In genomic region chr1:35717911-35718476, GRCh38 we compare ENCODE assay signal across 8 cellular contexts. TPM values are rescaled to one million over a fixed set of nuclear protein-coding genes. Genes with fewer than 3 reads are reported as not detected.
DNase-seq lines count a peak whose midpoint lies in the region; ATAC-seq and TF ChIP-seq lines count a peak whose summit lies in the region.

No MANE protein-coding gene starts in this region.

- H3K27ac ChIP-seq in thyroid gland, result peak overlapping the region in 2 of 3 donors; percentile 47 to 66

- TF ChIP-seq POLR2A in thyroid gland (IDR thresholded peaks at IDR 0.05), result peak in 1 of 2 donors; percentile 15

- ATAC-seq in HG03097 (IDR thresholded peaks at IDR 0.05; ENCODE audit: low FRiP score, unreplicated experiment), result no peak

- H3K4me1 Mint-ChIP-seq in mesothelial cell of epicardium, result peaks cover 19% of the 10 kb centered on the region

- POLR2A ChIA-PET in BJ (lab: Charles Lee), result interaction anchor here (0.5 kb wide), 1 partner anchor 101 kb away, joined by 5 read pairs; no protein-coding TSS in a partner anchor

- DNase-seq in BJ (ENCODE audit: low read depth), result no peak
- peak; percentile 50 for DNase-seq in HCEC 1CT
- peak; percentile 58 for DNase-seq in SKM-1 treated with dmso at 0.1 percent for 144 hours (lab: John Stamatoyannopoulos, UW; ENCODE audit: unreplicated experiment)
- no peak for DNase-seq in mesothelial cell of epicardium (ENCODE audit: low spot score in 2 of 2, unreplicated experiment in 2 of 2)
- peak; percentile 49 to 51 for DNase-seq in thyroid gland
- no peak for DNase-seq in NCI-H524 treated with DMSO at 0.1 percent for 48 hours (lab: John Stamatoyannopoulos, UW)

- H3K4me1 ChIP-seq in endocrine pancreas (ENCODE audit: control insufficient read depth, insufficient read depth, low read length) (no peaks in the 10 kb centered on the region), thyroid gland (peaks cover 11 to 14% of the 10 kb centered on the region in 2 donors)

- H3K9me3 ChIP-seq in endocrine pancreas (ENCODE audit: control insufficient read depth, low read length) (no peaks in the 10 kb centered on the region), thyroid gland (no peaks in the 10 kb centered on the region)

- no peaks in the 10 kb centered on the region for H3K9me3 Mint-ChIP-seq in mesothelial cell of epicardium

- peak overlapping the region; percentile 90 for H3K9ac ChIP-seq in endocrine pancreas (ENCODE audit: control insufficient read depth, insufficient read depth, low read length)

- peak overlapping the region; percentile 69 for H3K4me3 Mint-ChIP-seq in mesothelial cell of epicardium

- H3K36me3 Mint-ChIP-seq in mesothelial cell of epicardium, result peaks cover 1% of the 10 kb centered on the region

- CTCF ChIA-PET in BJ (lab: Yijun Ruan, JAX), result interaction anchor here (0.5 to 7.6 kb wide), 8 partner anchors 9 to 621 kb away, joined by 3 to 75 read pairs (median 3); partner anchors contain the start of gene TFAP2E

- H3K36me3 ChIP-seq in BJ (ENCODE audit: control insufficient read depth, insufficient read depth, low read length) (peaks cover 7% of the 10 kb centered on the region), endocrine pancreas (ENCODE audit: control insufficient read depth, insufficient read depth, low read length) (no peaks in the 10 kb centered on the region), thyroid gland (no peaks in the 10 kb centered on the region)

- H3K27me3 Mint-ChIP-seq in mesothelial cell of epicardium (ENCODE audit: low read depth), result no peaks in the 10 kb centered on the region

- intact Hi-C loops in thyroid gland (cut with DNase I), result no loop called here

- WGBS in thyroid gland, 2 donors, result 13 to 20% methylated on average over 10 of the region's 10 CpGs

- H3K27me3 ChIP-seq in BJ (ENCODE audit: control insufficient read depth, insufficient read depth, low read length) (no peaks in the 10 kb centered on the region), endocrine pancreas (ENCODE audit: control insufficient read depth, insufficient read depth, low read length) (no peaks in the 10 kb centered on the region), thyroid gland (no peaks in the 10 kb centered on the region)

- TF ChIP-seq CTCF in BJ (IDR thresholded peaks at IDR 0.05; ENCODE audit: insufficient read depth, low read depth, low read length) (no peak), mesothelial cell of epicardium (IDR thresholded peaks at IDR 0.05; ENCODE audit: unreplicated experiment) (no peak), thyroid gland (IDR thresholded peaks at IDR 0.05) (no peak)

- peak overlapping the region; percentile 75 for H3K27ac Mint-ChIP-seq in mesothelial cell of epicardium

- peak overlapping the region; percentile 62 for H3K4me3 ChIP-seq in BJ (ENCODE audit: low read depth, low read length)
- peak overlapping the region; percentile 65 for H3K4me3 ChIP-seq in endocrine pancreas (ENCODE audit: control insufficient read depth, insufficient read depth, low read length)
- H3K4me3 ChIP-seq in thyroid gland (replicated peaks in 1 of 3), result peak overlapping the region; percentile 62 to 76 (median 64)

RNA-seq across cellular contexts. Expression of gene C1orf216, which starts 0.7 kb away (rescaled TPM):
- polyA plus RNA-seq in BJ (2011; rRNA removed), result 18.2 and 18.6 TPM in 2 replicates
- polyA minus RNA-seq in BJ (2011; rRNA and poly(A)+ RNA removed), result 16.1 and 18.5 TPM in 2 replicates
- 10.7 to 11.9 TPM (median 11.2 TPM) in 3 replicates for total RNA-seq in mesothelial cell of epicardium
- 1 to 10 TPM; 8.0 to 9.9 (median 8.4) TPM for total RNA-seq in thyroid gland

RNA-seq across cellular contexts. Expression of gene CLSPN, which starts 51.8 kb away (rescaled TPM):
- polyA plus RNA-seq in BJ (2011; rRNA removed), result 2.4 and 4.1 TPM in 2 replicates
- polyA minus RNA-seq in BJ (2011; rRNA and poly(A)+ RNA removed), result 3.5 and 4.0 TPM in 2 replicates
- total RNA-seq in mesothelial cell of epicardium (10.3 to 12.5 TPM (median 10.5 TPM) in 3 replicates), thyroid gland (under 1 TPM in 3 of 4 donors, not detected in 1; 0.11 to 0.63 (median 0.27) TPM)

Comparison
In these comparisons a context has a peak if more than half of its experiments do, and no peak if none do; other contexts are left out.
1. DNase-seq: peak in HCEC 1CT (single experiment), SKM-1 treated with dmso at 0.1 percent for 144 hours (single experiment) and thyroid gland (2 of 2); none in BJ (single experiment), mesothelial cell of epicardium (0 of 2) and NCI-H524 treated with DMSO at 0.1 percent for 48 hours (single experiment).
2. Peak in every context shown above with its lines, with median percentiles within 50 percentile points of each other: H3K4me3 ChIP-seq.